In genomic region chr1:244231193-244231571, GRCh38 we compare ENCODE assay signal across 11 cellular contexts.
DNase-seq lines count a peak whose midpoint lies in the region; ATAC-seq and TF ChIP-seq lines count a peak whose summit lies in the region.
"Had no signal": no experiment of that assay in that cellular context is flagged by ENCODE, and none has a peak within 500 bp of the region (broad histone marks: within the 10 kb centered on the region; RNA-seq: fewer than 3 reads in every experiment).

No MANE protein-coding gene starts in this region.

- no peak overlapping the region for H3K27ac ChIP-seq in lower lobe of right lung
- H3K27ac ChIP-seq: C4-2B, vagina had no signal

- intact Hi-C loops in lower lobe of right lung (cut with DNase I): no loop called here

- peaks cover 14% of the 10 kb centered on the region for H3K4me1 Mint-ChIP-seq in chondrocyte (ENCODE audit: low read depth)

- no peak for TF ChIP-seq CTCF in AG10803 (conservative IDR thresholded peaks at IDR 0.05; ENCODE audit: low read length)
- no peak for TF ChIP-seq CTCF in LNCaP clone FGC (IDR thresholded peaks at IDR 0.05; ENCODE audit: control insufficient read depth, extremely low read depth, insufficient read depth)
- TF ChIP-seq CTCF in chondrocyte (IDR thresholded peaks at IDR 0.05): no peak
- TF ChIP-seq CTCF in lower lobe of right lung (IDR thresholded peaks at IDR 0.05): no peak

- no peaks in the 10 kb centered on the region for H3K27me3 ChIP-seq in lower lobe of right lung (ENCODE audit: low read depth)
- H3K27me3 ChIP-seq: vagina had no signal

- H3K27ac Mint-ChIP-seq in chondrocyte (ENCODE audit: unreplicated experiment): no peak overlapping the region
- H3K27ac Mint-ChIP-seq: activated naive CD4-positive, alpha-beta T cell treated with anti-CD3 and anti-CD28 coated beads for 36 hours had no signal

- no peaks in the 10 kb centered on the region for H3K9me3 ChIP-seq in lower lobe of right lung
- H3K9me3 ChIP-seq: vagina had no signal

- DNase-seq in AG10803 (ENCODE audit: low read depth): peak; percentile 8
- no peak for DNase-seq in LNCaP clone FGC (ENCODE audit: low read depth)
- no peak for DNase-seq in chondrocyte (ENCODE audit: low spot score)
- no peak for DNase-seq in lower lobe of right lung
- no peak for DNase-seq in activated CD4-positive, alpha-beta T cell treated with anti-CD3 and anti-CD28 coated beads for 1 hour
- DNase-seq in HuH-7 (ENCODE audit: low spot score): no peak
- DNase-seq in NCI-H774 (lab: John Stamatoyannopoulos, UW): no peak

- H3K4me3 Mint-ChIP-seq in chondrocyte (ENCODE audit: unreplicated experiment): peak overlapping the region; percentile 61
- H3K4me3 Mint-ChIP-seq: activated naive CD4-positive, alpha-beta T cell treated with anti-CD3 and anti-CD28 coated beads for 36 hours had no signal

- H3K9me3 Mint-ChIP-seq in chondrocyte (ENCODE audit: low read depth): no peaks in the 10 kb centered on the region
- H3K9me3 Mint-ChIP-seq: activated naive CD4-positive, alpha-beta T cell treated with anti-CD3 and anti-CD28 coated beads for 36 hours had no signal

- ATAC-seq in lower lobe of right lung: peak in 1 of 2 donors; percentile 12
- no peak for ATAC-seq in HG02885 (IDR thresholded peaks at IDR 0.05; ENCODE audit: poor library complexity, unreplicated experiment)

- H3K4me3 ChIP-seq in AG10803 (ENCODE audit: low read length): peak overlapping the region; percentile 51
- peak overlapping the region; percentile 32; the same call in 1 of the 2 replicates for H3K4me3 ChIP-seq in LNCaP clone FGC (ENCODE audit: low read depth, low read length)
- peak overlapping the region; percentile 13 for H3K4me3 ChIP-seq in lower lobe of right lung

- H3K4me1 ChIP-seq in lower lobe of right lung: peaks cover 6% of the 10 kb centered on the region

- no peaks in the 10 kb centered on the region for H3K36me3 ChIP-seq in lower lobe of right lung
- H3K36me3 ChIP-seq: vagina had no signal

- no peaks in the 10 kb centered on the region for H3K27me3 Mint-ChIP-seq in chondrocyte (ENCODE audit: low read depth)

- no peaks in the 10 kb centered on the region for H3K36me3 Mint-ChIP-seq in chondrocyte (ENCODE audit: low read depth)
